In genomic region chr2:233053928-233054774, GRCh38 we compare ENCODE assay signal across 7 cellular contexts.
DNase-seq lines count a peak whose midpoint lies in the region; ATAC-seq and TF ChIP-seq lines count a peak whose summit lies in the region.

No MANE protein-coding gene starts in this region.

- DNase-seq in GM12865 (ENCODE audit: low read depth), result peak; percentile 72
- peak in 46 of 76 experiments; percentile 7 to 65 (median 40) for DNase-seq in HUDEP-2 (lab: John Stamatoyannopoulos, UW; ENCODE audit: unreplicated experiment in 76 of 76)
- DNase-seq in T-helper 2 cell treated with Interferon-gamma antibody and Interleukin-4, amounts not matched to agents 5 μg/mL and 100 μg/mL, for 36 hours (ENCODE audit: low spot score), result peak; percentile 37
- DNase-seq in astrocyte of the cerebellum (ENCODE audit: low read depth), result no peak
- peak; percentile 26 for DNase-seq in iris pigment epithelial cell (ENCODE audit: low read depth)
- DNase-seq in stimulated activated CD4-positive, alpha-beta T cell treated with anti-CD3 and anti-CD28 coated beads, Interleukin-1b, Interleukin-23, amount 100 ng/mL, for 48 hours, result peak; percentile 73

- ATAC-seq in GM21737 (IDR thresholded peaks at IDR 0.05; ENCODE audit: unreplicated experiment), result no peak

- in situ Hi-C loops in astrocyte of the cerebellum (cut with HindIII; ENCODE audit: low sequenced_read_pairs), result no loop called here

- H3K27me3 Mint-ChIP-seq in T-helper 2 cell treated with Interferon-gamma antibody and Interleukin-4, amounts not matched to agents 5 μg/mL and 100 μg/mL, for 36 hours (ENCODE audit: low read depth), result peaks cover 20% of the 10 kb centered on the region

- H3K4me3 Mint-ChIP-seq in T-helper 2 cell treated with Interferon-gamma antibody and Interleukin-4, amounts not matched to agents 5 μg/mL and 100 μg/mL, for 36 hours, result no peak overlapping the region

- no peaks in the 10 kb centered on the region for H3K36me3 Mint-ChIP-seq in T-helper 2 cell treated with Interferon-gamma antibody and Interleukin-4, amounts not matched to agents 5 μg/mL and 100 μg/mL, for 36 hours (ENCODE audit: low read depth)

- TF ChIP-seq CTCF in GM12865 (IDR thresholded peaks at IDR 0.05; ENCODE audit: insufficient read depth, low read depth, low read length, missing control alignments) (peak; percentile 96), astrocyte of the cerebellum (IDR thresholded peaks at IDR 0.05; ENCODE audit: low read depth, low read length, missing control alignments) (peak; percentile 89)

- H3K27ac Mint-ChIP-seq in T-helper 2 cell treated with Interferon-gamma antibody and Interleukin-4, amounts not matched to agents 5 μg/mL and 100 μg/mL, for 36 hours, result no peak overlapping the region

- H3K9me3 Mint-ChIP-seq in T-helper 2 cell treated with Interferon-gamma antibody and Interleukin-4, amounts not matched to agents 5 μg/mL and 100 μg/mL, for 36 hours, result no peaks in the 10 kb centered on the region

- H3K4me3 ChIP-seq in GM12865 (ENCODE audit: low read depth, low read length), result no peak overlapping the region
- no peak overlapping the region for H3K4me3 ChIP-seq in astrocyte of the cerebellum (ENCODE audit: low read depth, low read length)

- H3K4me1 Mint-ChIP-seq in T-helper 2 cell treated with Interferon-gamma antibody and Interleukin-4, amounts not matched to agents 5 μg/mL and 100 μg/mL, for 36 hours (ENCODE audit: low read depth), result peaks cover 8% of the 10 kb centered on the region
